In genomic region chr11:8296872-8297271, GRCh38 we compare ENCODE assay signal across 15 cellular contexts. TPM values are rescaled to one million over a fixed set of nuclear protein-coding genes. Genes with fewer than 3 reads are reported as not detected.
DNase-seq lines count a peak whose midpoint lies in the region; ATAC-seq and TF ChIP-seq lines count a peak whose summit lies in the region.
"Had no signal": no experiment of that assay in that cellular context is flagged by ENCODE, and none has a peak within 500 bp of the region (broad histone marks: within the 10 kb centered on the region; RNA-seq: fewer than 3 reads in every experiment).

No MANE protein-coding gene starts in this region.

- no peak overlapping the region for H3K27ac ChIP-seq in left ventricle myocardium inferior (replicated peaks)
- no peak overlapping the region for H3K27ac ChIP-seq in IMR-90 (ENCODE audit: insufficient read depth, low read length)
- no peak overlapping the region for H3K27ac ChIP-seq in endodermal cell (ENCODE audit: low read depth, low read length)

- H4K5ac ChIP-seq in IMR-90 (ENCODE audit: low read depth, low read length): no peak overlapping the region

- H3K27me3 Mint-ChIP-seq in endodermal cell (ENCODE audit: insufficient read depth) (peaks cover 7% of the 10 kb centered on the region), osteocyte (ENCODE audit: unreplicated experiment) (peaks cover 2% of the 10 kb centered on the region)

- in situ Hi-C loops in IMR-90 (cut with MboI; ENCODE audit: low sequenced_read_pairs): no loop called here

- CTCF ChIA-PET in IMR-90 (lab: Yijun Ruan, JAX): no interaction called here

- H3K14ac ChIP-seq in IMR-90 (replicated peaks; ENCODE audit: low read depth, low read length): no peak overlapping the region

- no peaks in the 10 kb centered on the region; the same call in 1 of the 2 replicates for H4K20me1 ChIP-seq in IMR-90 (ENCODE audit: insufficient read depth, low read length)

- no peak overlapping the region for H3K9ac ChIP-seq in IMR-90 (ENCODE audit: low read depth, low read length)
- no peak overlapping the region for H3K9ac ChIP-seq in endodermal cell (ENCODE audit: extremely low read depth, low read length, poor library complexity, severe bottlenecking)

- H3K27me3 ChIP-seq in left ventricle myocardium inferior (ENCODE audit: low read depth) (peaks cover 13% of the 10 kb centered on the region), IMR-90 (ENCODE audit: control insufficient read depth, insufficient read depth, low read length) (peaks cover 17% of the 10 kb centered on the region), endodermal cell (ENCODE audit: control insufficient read depth, insufficient read depth, low read length, poor library complexity, severe bottlenecking) (no peaks in the 10 kb centered on the region)

- H2BK20ac ChIP-seq in IMR-90 (ENCODE audit: low read depth, low read length): no peak overlapping the region

- WGBS in IMR-90 (ENCODE audit: extremely low coverage in 2 of 2, insufficient read length in 1 of 2), 2 experiments: no CpG with 5 or more reads among the region's 5 CpGs
- WGBS in endodermal cell (ENCODE audit: insufficient coverage in 1 of 2, insufficient read length in 1 of 2), 2 experiments: 93 to 100% methylated on average over 4 to 5 of the region's 5 CpGs

- H3K9me3 Mint-ChIP-seq in endodermal cell (no peaks in the 10 kb centered on the region), osteocyte (ENCODE audit: unreplicated experiment) (no peaks in the 10 kb centered on the region)
- H3K9me3 Mint-ChIP-seq: H9 had no signal

- dilution Hi-C loops in IMR-90 (cut with HindIII; ENCODE audit: low sequenced_read_pairs, unreplicated experiment): no loop called here

- H3K4me1 ChIP-seq in left ventricle myocardium inferior (no peaks in the 10 kb centered on the region), IMR-90 (ENCODE audit: control insufficient read depth, insufficient read depth, low read length) (no peaks in the 10 kb centered on the region), endodermal cell (ENCODE audit: control insufficient read depth, insufficient read depth, low read length) (no peaks in the 10 kb centered on the region)

- no peak for ATAC-seq in IMR-90 (ENCODE audit: low read depth)
- ATAC-seq in HG03097 (IDR thresholded peaks at IDR 0.05; ENCODE audit: low FRiP score, unreplicated experiment): no peak

- H3K4me3 Mint-ChIP-seq in endodermal cell: no peak overlapping the region
- H3K4me3 Mint-ChIP-seq in osteocyte (ENCODE audit: unreplicated experiment): no peak overlapping the region
- H3K4me3 Mint-ChIP-seq: B cell; CD4-positive, alpha-beta memory T cell; H9 had no signal

- H3K36me3 Mint-ChIP-seq in endodermal cell (ENCODE audit: low read depth) (no peaks in the 10 kb centered on the region), osteocyte (ENCODE audit: unreplicated experiment) (no peaks in the 10 kb centered on the region)
- H3K36me3 Mint-ChIP-seq: CD4-positive, alpha-beta memory T cell had no signal

- H3K23ac ChIP-seq in IMR-90 (ENCODE audit: low read depth, low read length): no peak overlapping the region

- H3K36me3 ChIP-seq in left ventricle myocardium inferior (no peaks in the 10 kb centered on the region), IMR-90 (ENCODE audit: control insufficient read depth, insufficient read depth, low read length) (no peaks in the 10 kb centered on the region), endodermal cell (ENCODE audit: control insufficient read depth, insufficient read depth, low read length) (no peaks in the 10 kb centered on the region)

- no peak overlapping the region for H4K8ac ChIP-seq in IMR-90 (ENCODE audit: low read depth in 2 of 2, low read length in 2 of 2)

- no peak overlapping the region for H4K91ac ChIP-seq in IMR-90 (ENCODE audit: insufficient read depth, low read depth, low read length)

- no peak overlapping the region for H2BK5ac ChIP-seq in IMR-90 (ENCODE audit: low read depth, low read length, poor library complexity, severe bottlenecking)

- H2BK120ac ChIP-seq in IMR-90 (ENCODE audit: low read depth, low read length): no peak overlapping the region

- H3K9me1 ChIP-seq in IMR-90 (ENCODE audit: insufficient read depth, low read length): no peaks in the 10 kb centered on the region

- POLR2A ChIA-PET in IMR-90 (lab: Charles Lee; ENCODE audit: unreplicated experiment): no interaction called here

- H3K4me1 Mint-ChIP-seq in endodermal cell (peaks cover 6% of the 10 kb centered on the region), osteocyte (ENCODE audit: unreplicated experiment) (no peaks in the 10 kb centered on the region)
- H3K4me1 Mint-ChIP-seq: B cell; CD4-positive, alpha-beta memory T cell had no signal

- no peak overlapping the region for H3K4ac ChIP-seq in IMR-90 (ENCODE audit: low read depth, low read length)

- H2AK5ac ChIP-seq in IMR-90 (ENCODE audit: low read depth, low read length): no peak overlapping the region

- H3K4me2 ChIP-seq in IMR-90 (ENCODE audit: low read depth, low read length): no peak overlapping the region

- no peak overlapping the region for H2AFZ ChIP-seq in IMR-90 (replicated peaks; ENCODE audit: low read length, poor library complexity)

- no peak overlapping the region for H3K4me3 ChIP-seq in left ventricle myocardium inferior
- H3K4me3 ChIP-seq in IMR-90 (ENCODE audit: insufficient read depth, low read depth, low read length): no peak overlapping the region
- H3K4me3 ChIP-seq in endodermal cell (ENCODE audit: low read length): no peak overlapping the region

- DNase-seq in cardiac septum (ENCODE audit: low spot score) (peak; percentile 69), left ventricle myocardium inferior (no peak), IMR-90 (no peak), endodermal cell (peak; percentile 21), osteocyte (ENCODE audit: extremely low spot score, unreplicated experiment) (peak; percentile 57), posterior vena cava (ENCODE audit: low spot score) (no peak)
- DNase-seq in activated CD4-positive, alpha-beta T cell treated with anti-CD3 and anti-CD28 coated beads for 48 hours: no peak
- DNase-seq: C1 segment of cervical spinal cord; CD4-positive, alpha-beta memory T cell; DMS79; GOT3; H9 had no signal

- no peaks in the 10 kb centered on the region for H3K79me1 ChIP-seq in IMR-90 (ENCODE audit: low read depth in 1 of 2, low read length in 2 of 2)

- H3K27ac Mint-ChIP-seq in endodermal cell (no peak overlapping the region), osteocyte (ENCODE audit: unreplicated experiment) (no peak overlapping the region)
- H3K27ac Mint-ChIP-seq: B cell; CD4-positive, alpha-beta memory T cell; H9 had no signal

- no peak for TF ChIP-seq RAD21 in IMR-90 (IDR thresholded peaks at IDR 0.05; ENCODE audit: low read length)

- H2AK9ac ChIP-seq in IMR-90 (replicated peaks; ENCODE audit: low read depth, low read length, poor library complexity): no peak overlapping the region

- H3K56ac ChIP-seq in IMR-90 (ENCODE audit: extremely low read depth, insufficient read depth, low read length): no peak overlapping the region

- intact Hi-C loops in cardiac septum (cut with DNase I) (no loop called here), left ventricle myocardium inferior (cut with micrococcal nuclease) (no loop called here), IMR-90 (cut with micrococcal nuclease) (no loop called here), posterior vena cava (cut with DNase I) (no loop called here)

- H3K18ac ChIP-seq in IMR-90 (ENCODE audit: low read depth, low read length): no peak overlapping the region

- H3K9me3 ChIP-seq in left ventricle myocardium inferior (replicated peaks) (no peaks in the 10 kb centered on the region), IMR-90 (ENCODE audit: control insufficient read depth, insufficient read depth, low read length) (no peaks in the 10 kb centered on the region), endodermal cell (ENCODE audit: control insufficient read depth, low read length) (no peaks in the 10 kb centered on the region)

- TF ChIP-seq CTCF in left ventricle myocardium inferior (IDR thresholded peaks at IDR 0.05; ENCODE audit: borderline replicate concordance) (no peak), IMR-90 (conservative IDR thresholded peaks at IDR 0.05; ENCODE audit: low read depth, low read length) (no peak), endodermal cell (conservative IDR thresholded peaks at IDR 0.05) (no peak), osteocyte (IDR thresholded peaks at IDR 0.05) (no peak)

- no TSS peak for BruUV-seq in IMR-90 (replicated peaks; lab: Mats Ljungman, UMichigan)

- no peak overlapping the region for H2BK15ac ChIP-seq in IMR-90 (ENCODE audit: low read depth, low read length)

- no peak for TF ChIP-seq POLR2A in IMR-90 (IDR thresholded peaks at IDR 0.05; ENCODE audit: low read depth, low read length)

TF ChIP-seq in IMR-90, 13 proteins besides CTCF, POLR2A, EP300 and RAD21:
- no peak for TF ChIP-seq RFX5 (IDR thresholded peaks at IDR 0.05; ENCODE audit: low read depth, low read length)
- no peak for TF ChIP-seq MAZ (IDR thresholded peaks at IDR 0.05; ENCODE audit: borderline replicate concordance, low read depth, low read length)
- TF ChIP-seq RCOR1 (IDR thresholded peaks at IDR 0.05; ENCODE audit: insufficient replicate concordance, low read length): no peak
- TF ChIP-seq USF2 (IDR thresholded peaks at IDR 0.05; ENCODE audit: low read depth, low read length): peak; percentile 53; the same call in 1 of the 2 replicates
- 0 out of 2 replicates have a peak, but pooled peaks have one; percentile 10 for TF ChIP-seq BHLHE40 (IDR thresholded peaks at IDR 0.05; ENCODE audit: low read depth, low read length)
- no peak for TF ChIP-seq MAFK (IDR thresholded peaks at IDR 0.05; ENCODE audit: low read depth, low read length)
- TF ChIP-seq NFE2L2 (IDR thresholded peaks at IDR 0.05; ENCODE audit: low read depth, low read length): no peak

RNA-seq across cellular contexts. Expression of gene LMO1, which starts 33.2 kb away (rescaled TPM):
- total RNA-seq in cardiac septum (0.46 TPM), left ventricle myocardium inferior (2.3 TPM), IMR-90 (2012; rRNA removed) (not detected in 2 replicates), endodermal cell (under 1 TPM in 1 of 2 donors, not detected in 1; 0.46 TPM), osteocyte (not detected in 2 replicates), posterior vena cava (under 1 TPM in 1 of 2 donors, not detected in 1; 0.38 TPM)
- not detected in 2 replicates for polyA plus RNA-seq in IMR-90 (2012; rRNA removed)
- polyA plus RNA-seq in IMR-90 (2012; cell fraction: cytosol; rRNA removed): not detected in 2 replicates
- not detected in 2 replicates for polyA plus RNA-seq in IMR-90 (2012; cell fraction: nucleus; rRNA removed; ENCODE audit: low replicate concordance)
- 2.6 TPM for polyA plus RNA-seq in endodermal cell (2013, experiment 1 of 2)
- polyA plus RNA-seq in endodermal cell (2013, experiment 2 of 2): 2.6 TPM
- total RNA-seq: B cell; CD4-positive, alpha-beta memory T cell; HT-29 had no signal
- polyA plus RNA-seq: CD4-positive, alpha-beta memory T cell had no signal

Comparison
In these comparisons a context has a peak if more than half of its experiments do, and no peak if none do; other contexts are left out.
1. DNase-seq: peak in cardiac septum (single experiment), endodermal cell (single experiment) and osteocyte (single experiment); none in left ventricle myocardium inferior (single experiment), IMR-90 (single experiment), activated CD4-positive, alpha-beta T cell treated with anti-CD3 and anti-CD28 coated beads for 48 hours (single experiment) and posterior vena cava (single experiment).